In the genomic region with DNA sequence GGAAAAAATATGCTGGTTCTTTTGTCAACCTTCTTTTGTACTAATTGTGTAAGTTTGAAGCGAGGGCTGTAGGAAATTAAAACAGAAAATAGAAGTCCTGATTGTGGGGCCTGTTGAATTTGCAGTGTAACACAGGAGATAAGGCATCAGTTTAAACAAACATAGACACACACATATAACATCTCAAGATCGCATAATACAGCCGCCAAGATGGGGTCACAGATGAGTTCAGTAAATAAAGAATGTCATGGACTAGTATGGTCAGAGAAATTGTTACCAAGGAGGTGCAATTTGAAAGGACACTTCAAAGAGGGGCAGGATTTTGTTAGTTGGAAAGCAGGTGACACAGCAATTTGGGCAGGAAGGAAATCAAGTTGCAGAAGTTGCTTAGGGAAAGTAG, we compare ENCODE assay signal across 27 cellular contexts.
DNase-seq lines count a peak whose midpoint lies in the region; ATAC-seq and TF ChIP-seq lines count a peak whose summit lies in the region.
"Had no signal": no experiment of that assay in that cellular context is flagged by ENCODE, and none has a peak within 500 bp of the region (broad histone marks: within the 10 kb centered on the region; RNA-seq: fewer than 3 reads in every experiment).

No MANE protein-coding gene starts in this region.

- H3K27ac Mint-ChIP-seq in nephron progenitor cell = peak overlapping the region; percentile 28
- H3K27ac Mint-ChIP-seq: natural killer cell treated with Interleukin-12 subunit alpha and Interleukin-12 subunit beta and Interleukin-15 and Interleukin-18, amount 100 ng/mL, for 72 hours; stimulated activated naive B cell treated with anti-CD40 and anti-IgM and Interleukin-4, amounts not matched to agents 10 μg/mL and 1 μg/mL and 100 μg/mL, for 72 hours; T-helper 1 cell treated with Interleukin-12 subunit alpha and Interleukin-12 subunit beta and Interleukin-4 antibody, amounts not matched to agents 30 μg/mL and 1 μg/mL, for 36 hours had no signal

- intact Hi-C loops in breast epithelium (cut with DNase I; ENCODE audit: low total_unique reads) = no loop called here

- H3K4me2 ChIP-seq in DND-41 (ENCODE audit: insufficient read depth, low read length) = no peak overlapping the region

- ATAC-seq in DND-41 (ENCODE audit: insufficient read depth, low read depth) (peak; percentile 66), GM18511 (IDR thresholded peaks at IDR 0.05; ENCODE audit: unreplicated experiment) (no peak)
- ATAC-seq: body of pancreas; GM12878; left colon; natural killer cell treated with Interleukin-12 subunit alpha and Interleukin-12 subunit beta and Interleukin-15 and Interleukin-18, amount 100 ng/mL, for 72 hours; Panc1; stimulated activated naive B cell treated with anti-CD40 and anti-IgM and Interleukin-4, amounts not matched to agents 10 μg/mL and 1 μg/mL and 100 μg/mL, for 72 hours had no signal

- H3K9ac ChIP-seq in DND-41 (ENCODE audit: low read depth, low read length) = no peak overlapping the region
- H3K9ac ChIP-seq: GM23248 had no signal

- H3K4me1 ChIP-seq in DND-41 (ENCODE audit: insufficient read depth, low read length) (peaks cover 14% of the 10 kb centered on the region), breast epithelium (no peaks in the 10 kb centered on the region)
- H3K4me1 ChIP-seq: body of pancreas, SJCRH30 had no signal

- no peaks in the 10 kb centered on the region for H3K9me3 ChIP-seq in DND-41 (ENCODE audit: insufficient read depth, low read length, severe bottlenecking)
- H3K9me3 ChIP-seq in breast epithelium = no peaks in the 10 kb centered on the region
- H3K9me3 ChIP-seq: body of pancreas, SJCRH30, testis had no signal

- H3K36me3 Mint-ChIP-seq in nephron progenitor cell (ENCODE audit: low read depth) = no peaks in the 10 kb centered on the region
- H3K36me3 Mint-ChIP-seq: CD4-positive, CD25-positive, alpha-beta regulatory T cell; natural killer cell treated with Interleukin-12 subunit alpha and Interleukin-12 subunit beta and Interleukin-15 and Interleukin-18, amount 100 ng/mL, for 72 hours; stimulated activated naive B cell treated with anti-CD40 and anti-IgM and Interleukin-4, amounts not matched to agents 10 μg/mL and 1 μg/mL and 100 μg/mL, for 72 hours had no signal

- peak overlapping the region; percentile 60 for H2AFZ ChIP-seq in DND-41 (ENCODE audit: low read depth, low read length)
- H2AFZ ChIP-seq: GM23248 had no signal

- DNase-seq in DND-41 = no peak
- peak; percentile 19 for DNase-seq in NAMALWA (ENCODE audit: low spot score)
- peak; percentile 60 for DNase-seq in choroid plexus epithelial cell (ENCODE audit: low read depth)
- DNase-seq in nephron progenitor cell = no peak
- no peak for DNase-seq in breast epithelium (ENCODE audit: low spot score in 2 of 2)
- no peak for DNase-seq in substantia nigra (lab: John Stamatoyannopoulos, UW)
- DNase-seq in medulla oblongata (ENCODE audit: extremely low spot score) = no peak
- DNase-seq: activated CD4-positive, alpha-beta T cell treated with anti-CD3 and anti-CD28 coated beads, Interleukin-2, amount 50 U/mL, for 4 hours; activated effector memory CD4-positive, alpha-beta T cell treated with anti-CD3 and anti-CD28 coated beads, Interleukin-2, amount 50 U/mL, for 16 hours; body of pancreas; CD4-positive, CD25-positive, alpha-beta regulatory T cell; DMS 273 treated with DMSO at 0.1 percent for 48 hours; GM23248; left colon; midbrain; NCI-H1436; SJCRH30; stimulated activated naive B cell treated with anti-CD40 and anti-IgM and Interleukin-4, amounts not matched to agents 10 μg/mL and 1 μg/mL and 100 μg/mL, for 72 hours; testis had no signal

- H3K4me3 Mint-ChIP-seq in nephron progenitor cell = no peak overlapping the region
- H3K4me3 Mint-ChIP-seq: CD4-positive, CD25-positive, alpha-beta regulatory T cell; natural killer cell treated with Interleukin-12 subunit alpha and Interleukin-12 subunit beta and Interleukin-15 and Interleukin-18, amount 100 ng/mL, for 72 hours; stimulated activated naive B cell treated with anti-CD40 and anti-IgM and Interleukin-4, amounts not matched to agents 10 μg/mL and 1 μg/mL and 100 μg/mL, for 72 hours; T-helper 1 cell treated with Interleukin-12 subunit alpha and Interleukin-12 subunit beta and Interleukin-4 antibody, amounts not matched to agents 30 μg/mL and 1 μg/mL, for 36 hours had no signal

- no peak for TF ChIP-seq CTCF in DND-41 (IDR thresholded peaks at IDR 0.05; ENCODE audit: borderline replicate concordance, extremely low read depth, low read length, poor library complexity, severe bottlenecking)
- TF ChIP-seq CTCF in choroid plexus epithelial cell (conservative IDR thresholded peaks at IDR 0.05; ENCODE audit: low read depth, low read length) = no peak
- no peak for TF ChIP-seq CTCF in nephron progenitor cell (IDR thresholded peaks at IDR 0.05)
- TF ChIP-seq CTCF in breast epithelium (IDR thresholded peaks at IDR 0.05) = no peak

- H3K4me3 ChIP-seq in DND-41 (ENCODE audit: low read depth in 1 of 2, low read length in 2 of 2) (no peak overlapping the region), choroid plexus epithelial cell (ENCODE audit: low read depth, low read length) (no peak overlapping the region), breast epithelium (no peak overlapping the region)
- H3K4me3 ChIP-seq: body of pancreas, coronary artery, GM12878, GM23248, SJCRH30, skin epidermis, testis had no signal

- no peaks in the 10 kb centered on the region for H3K36me3 ChIP-seq in DND-41 (ENCODE audit: insufficient read depth, low read length)
- H3K36me3 ChIP-seq in breast epithelium = no peaks in the 10 kb centered on the region
- H3K36me3 ChIP-seq: SJCRH30 had no signal

- no peaks in the 10 kb centered on the region for H4K20me1 ChIP-seq in DND-41 (ENCODE audit: insufficient read depth, low read length)

- H3K9me3 Mint-ChIP-seq in nephron progenitor cell = no peaks in the 10 kb centered on the region
- H3K9me3 Mint-ChIP-seq: stimulated activated naive B cell treated with anti-CD40 and anti-IgM and Interleukin-4, amounts not matched to agents 10 μg/mL and 1 μg/mL and 100 μg/mL, for 72 hours; T-helper 1 cell treated with Interleukin-12 subunit alpha and Interleukin-12 subunit beta and Interleukin-4 antibody, amounts not matched to agents 30 μg/mL and 1 μg/mL, for 36 hours had no signal

- peaks cover 41% of the 10 kb centered on the region for H3K4me1 Mint-ChIP-seq in nephron progenitor cell
- H3K4me1 Mint-ChIP-seq: CD4-positive, CD25-positive, alpha-beta regulatory T cell; stimulated activated naive B cell treated with anti-CD40 and anti-IgM and Interleukin-4, amounts not matched to agents 10 μg/mL and 1 μg/mL and 100 μg/mL, for 72 hours had no signal

- no peaks in the 10 kb centered on the region for H3K27me3 Mint-ChIP-seq in nephron progenitor cell (ENCODE audit: low read depth, poor library complexity)
- H3K27me3 Mint-ChIP-seq: CD4-positive, CD25-positive, alpha-beta regulatory T cell; natural killer cell treated with Interleukin-12 subunit alpha and Interleukin-12 subunit beta and Interleukin-15 and Interleukin-18, amount 100 ng/mL, for 72 hours had no signal

- H3K27me3 ChIP-seq in DND-41 (ENCODE audit: insufficient read depth, low read length, poor library complexity) (no peaks in the 10 kb centered on the region), breast epithelium (no peaks in the 10 kb centered on the region)
- H3K27me3 ChIP-seq: body of pancreas, SJCRH30, testis had no signal

- TF ChIP-seq POLR2A in breast epithelium (IDR thresholded peaks at IDR 0.05) = no peak

- H3K27ac ChIP-seq in DND-41 (ENCODE audit: low read length) (no peak overlapping the region), breast epithelium (peak overlapping the region in 1 of 2 donors; percentile 43), substantia nigra (ENCODE audit: low read depth, low read length, poor library complexity, severe bottlenecking) (no peak overlapping the region)
- H3K27ac ChIP-seq: body of pancreas, GM23248, HL-60, SJCRH30 had no signal

- no peaks in the 10 kb centered on the region for H3K79me2 ChIP-seq in DND-41 (ENCODE audit: insufficient read depth, low read length)

Comparison
In these comparisons a context has a peak if more than half of its experiments do, and no peak if none do; other contexts are left out.
1. DNase-seq: peak in NAMALWA (single experiment) and choroid plexus epithelial cell (single experiment); none in DND-41 (single experiment), nephron progenitor cell (single experiment), breast epithelium (0 of 2), substantia nigra (0 of 49) and medulla oblongata (single experiment).